ENCODE assay signal across 12 cellular contexts in genomic region chr3:16841354-16841753, GRCh38. TPM values are rescaled to one million over a fixed set of nuclear protein-coding genes. Genes with fewer than 3 reads are reported as not detected.
A peak's percentile ranks its signal among the peaks of the same experiment; 100 is the strongest.
DNase-seq lines count a peak whose midpoint lies in the region; ATAC-seq and TF ChIP-seq lines count a peak whose summit lies in the region.
"Had no signal": no experiment of that assay in that cellular context is flagged by ENCODE, and none has a peak within 500 bp of the region (broad histone marks: within the 10 kb centered on the region; RNA-seq: fewer than 3 reads in every experiment).

No MANE protein-coding gene starts in this region.

- H3K27me3 ChIP-seq in KMS-11 (ENCODE audit: insufficient read depth, low read depth) (no peaks in the 10 kb centered on the region), neutrophil (no peaks in the 10 kb centered on the region), left lung (no peaks in the 10 kb centered on the region)

- H4K20me1 ChIP-seq in KMS-11 (ENCODE audit: insufficient read depth): no peaks in the 10 kb centered on the region

- H3K36me3 ChIP-seq in KMS-11 (ENCODE audit: insufficient read depth): no peaks in the 10 kb centered on the region
- no peaks in the 10 kb centered on the region for H3K36me3 ChIP-seq in neutrophil
- no peaks in the 10 kb centered on the region for H3K36me3 ChIP-seq in left lung

- no peak for TF ChIP-seq CTCF in KMS-11 (conservative IDR thresholded peaks at IDR 0.05; ENCODE audit: low read depth, low read length)
- no peak for TF ChIP-seq CTCF in neutrophil (IDR thresholded peaks at IDR 0.05)
- no peak for TF ChIP-seq CTCF in left lung (IDR thresholded peaks at IDR 0.05)

- H2AFZ ChIP-seq in KMS-11 (ENCODE audit: low read depth): peak overlapping the region; percentile 9; the same call in 1 of the 2 replicates

- peak overlapping the region; percentile 99 for H3K4me2 ChIP-seq in KMS-11

- H3K9me3 ChIP-seq in neutrophil (no peaks in the 10 kb centered on the region), left lung (no peaks in the 10 kb centered on the region)

- no peak for ATAC-seq in activated naive CD8-positive, alpha-beta T cell treated with anti-CD3 and anti-CD28 coated beads, Interleukin-2, amount 10 ng/mL, durations not matched to agents 7 days and 5 days (ENCODE audit: low read depth)
- no peak for ATAC-seq in left lung
- ATAC-seq in HG02588 (IDR thresholded peaks at IDR 0.05; ENCODE audit: unreplicated experiment): no peak
- ATAC-seq: K562 had no signal

- H3K4me1 ChIP-seq in KMS-11 (ENCODE audit: low read depth, poor library complexity, severe bottlenecking) (peaks cover 89% of the 10 kb centered on the region), neutrophil (ENCODE audit: control insufficient read depth in 1 of 2, insufficient read depth in 1 of 2, low read depth in 1 of 2, low read length in 1 of 2) (peaks cover 58% of the 10 kb centered on the region in 2 experiments), left lung (peaks cover 0 to 45% of the 10 kb centered on the region in 2 donors)

- H3K4me1 Mint-ChIP-seq in activated naive CD8-positive, alpha-beta T cell treated with anti-CD3 and anti-CD28 coated beads, Interleukin-2, amount 10 ng/mL, durations not matched to agents 7 days and 5 days: peaks cover 47% of the 10 kb centered on the region

- H3K36me3 Mint-ChIP-seq in activated naive CD8-positive, alpha-beta T cell treated with anti-CD3 and anti-CD28 coated beads, Interleukin-2, amount 10 ng/mL, durations not matched to agents 7 days and 5 days: no peaks in the 10 kb centered on the region

- peak overlapping the region; percentile 95 for H3K27ac Mint-ChIP-seq in activated naive CD8-positive, alpha-beta T cell treated with anti-CD3 and anti-CD28 coated beads, Interleukin-2, amount 10 ng/mL, durations not matched to agents 7 days and 5 days

- DNase-seq in NCI-H2029 treated with DMSO at 0.1 percent for 48 hours (lab: John Stamatoyannopoulos, UW) (peak; percentile 41), NCI-H2029 (lab: John Stamatoyannopoulos, UW) (no peak), left lung (no peak), NCI-H526 treated with DMSO at 0.1 percent for 48 hours (lab: John Stamatoyannopoulos, UW) (no peak)
- DNase-seq in activated naive CD8-positive, alpha-beta T cell treated with anti-CD3 and anti-CD28 coated beads, Interleukin-2, amount 10 ng/mL, durations not matched to agents 7 days and 5 days: no peak
- DNase-seq: kidney glomerular epithelial cell; stimulated activated CD4-positive, alpha-beta T cell treated with anti-CD3 and anti-CD28 coated beads, Interleukin-4, amount 100 ng/mL, for 1 hour had no signal

- H3K27me3 Mint-ChIP-seq in activated naive CD8-positive, alpha-beta T cell treated with anti-CD3 and anti-CD28 coated beads, Interleukin-2, amount 10 ng/mL, durations not matched to agents 7 days and 5 days: peaks cover 2% of the 10 kb centered on the region

- peak overlapping the region; percentile 99 for H3K27ac ChIP-seq in KMS-11
- peak overlapping the region; percentile 91 for H3K27ac ChIP-seq in neutrophil
- H3K27ac ChIP-seq in left lung: peak overlapping the region in 1 of 2 donors; percentile 86
- H3K27ac ChIP-seq: 22Rv1 had no signal

- peak overlapping the region; percentile 82 for H3K4me3 Mint-ChIP-seq in activated naive CD8-positive, alpha-beta T cell treated with anti-CD3 and anti-CD28 coated beads, Interleukin-2, amount 10 ng/mL, durations not matched to agents 7 days and 5 days

- POLR2A ChIA-PET in activated naive CD8-positive, alpha-beta T cell treated with anti-CD3 and anti-CD28 coated beads, Interleukin-2, amount 10 ng/mL, durations not matched to agents 7 days and 5 days (lab: Charles Lee): interaction anchor here (0.7 to 3.8 kb wide), 6 partner anchors 43 to 325 kb away, joined by 3 to 31 read pairs (median 8); partner anchors contain the start of gene PLCL2

- no peaks in the 10 kb centered on the region for H3K79me2 ChIP-seq in KMS-11 (ENCODE audit: insufficient read depth, low read depth)

- H3K9me3 Mint-ChIP-seq in activated naive CD8-positive, alpha-beta T cell treated with anti-CD3 and anti-CD28 coated beads, Interleukin-2, amount 10 ng/mL, durations not matched to agents 7 days and 5 days: no peaks in the 10 kb centered on the region

- intact Hi-C loops in left lung (cut with DNase I): no loop called here

- no peak overlapping the region for H3K4me3 ChIP-seq in KMS-11 (IDR thresholded peaks at IDR 0.05; ENCODE audit: insufficient read depth, low read depth, low read length)
- H3K4me3 ChIP-seq in neutrophil (ENCODE audit: low read depth in 1 of 2, low read length in 1 of 2): peak overlapping the region; percentile 48 to 49
- no peak overlapping the region for H3K4me3 ChIP-seq in left lung
- H3K4me3 ChIP-seq: K562 had no signal

- peak overlapping the region; percentile 79; the same call in 1 of the 2 replicates for H3K9ac ChIP-seq in KMS-11

RNA-seq across cellular contexts. Expression of gene PLCL2, which starts 43.4 kb away (rescaled TPM):
- total RNA-seq in activated naive CD8-positive, alpha-beta T cell treated with anti-CD3 and anti-CD28 coated beads, Interleukin-2, amount 10 ng/mL, durations not matched to agents 7 days and 5 days: 10 to 100 TPM; 53.2 to 58.0 TPM
- total RNA-seq in left lung: 10 to 100 TPM in 1 of 2 donors, 1 to 10 TPM in 1; 7.8 to 10.1 TPM

Comparison
In these comparisons a context has a peak if more than half of its experiments do, and no peak if none do; other contexts are left out.
1. H3K4me3 ChIP-seq: peak in neutrophil (2 of 2); none in KMS-11 (single experiment) and left lung (0 of 2).
2. RNA of gene PLCL2, which starts 43.4 kb away (total RNA-seq): 53.2 to 58.0 TPM in activated naive CD8-positive, alpha-beta T cell treated with anti-CD3 and anti-CD28 coated beads, Interleukin-2, amount 10 ng/mL, durations not matched to agents 7 days and 5 days; 7.8 to 10.1 TPM in left lung; every median in the first group is over 4 times any median in the second.